In the genomic region with DNA sequence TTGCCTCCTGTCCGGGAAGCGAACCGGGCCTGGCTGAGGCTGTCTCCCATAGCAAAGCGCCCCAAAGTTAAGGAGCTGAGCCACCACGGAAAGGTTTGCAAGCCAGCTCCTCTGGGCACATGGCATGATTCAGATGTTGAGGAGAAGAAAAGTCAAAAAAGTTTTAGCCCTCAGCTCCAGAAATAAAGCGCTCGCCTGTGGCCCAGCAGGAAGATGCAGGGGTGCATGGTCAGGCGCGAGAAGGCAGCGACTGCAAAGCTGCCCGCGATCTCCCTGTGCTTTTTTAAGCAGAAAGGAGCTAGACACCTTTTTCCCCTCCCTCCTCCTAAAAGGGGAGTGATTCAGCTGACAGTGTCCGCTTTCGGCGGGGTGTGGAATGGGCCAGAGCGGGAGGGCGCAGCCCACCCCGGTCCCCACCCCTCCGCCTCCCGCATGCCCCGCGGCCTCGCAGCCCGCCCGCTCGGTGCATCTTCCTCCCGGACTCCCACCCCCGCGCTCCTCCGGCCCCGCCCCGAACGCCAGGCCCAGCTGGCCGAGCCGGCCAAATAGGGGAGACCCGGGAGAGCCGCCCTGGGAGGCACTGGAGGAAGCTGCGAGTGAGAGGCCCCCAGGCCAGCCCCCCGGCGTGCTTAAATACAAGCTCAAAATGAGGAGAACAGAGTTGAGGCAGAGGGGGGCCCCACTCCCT, we compare ENCODE assay signal across 9 cellular contexts. TPM values are rescaled to one million over a fixed set of nuclear protein-coding genes. Genes with fewer than 3 reads are reported as not detected.
A peak's percentile ranks its signal among the peaks of the same experiment; 100 is the strongest.
DNase-seq lines count a peak whose midpoint lies in the region; ATAC-seq, FAIRE-seq and TF ChIP-seq lines count a peak whose summit lies in the region.
"Had no signal": no experiment of that assay in that cellular context is flagged by ENCODE, and none has a peak within 500 bp of the region (broad histone marks: within the 10 kb centered on the region; RNA-seq: fewer than 3 reads in every experiment).

A gene with protein sequence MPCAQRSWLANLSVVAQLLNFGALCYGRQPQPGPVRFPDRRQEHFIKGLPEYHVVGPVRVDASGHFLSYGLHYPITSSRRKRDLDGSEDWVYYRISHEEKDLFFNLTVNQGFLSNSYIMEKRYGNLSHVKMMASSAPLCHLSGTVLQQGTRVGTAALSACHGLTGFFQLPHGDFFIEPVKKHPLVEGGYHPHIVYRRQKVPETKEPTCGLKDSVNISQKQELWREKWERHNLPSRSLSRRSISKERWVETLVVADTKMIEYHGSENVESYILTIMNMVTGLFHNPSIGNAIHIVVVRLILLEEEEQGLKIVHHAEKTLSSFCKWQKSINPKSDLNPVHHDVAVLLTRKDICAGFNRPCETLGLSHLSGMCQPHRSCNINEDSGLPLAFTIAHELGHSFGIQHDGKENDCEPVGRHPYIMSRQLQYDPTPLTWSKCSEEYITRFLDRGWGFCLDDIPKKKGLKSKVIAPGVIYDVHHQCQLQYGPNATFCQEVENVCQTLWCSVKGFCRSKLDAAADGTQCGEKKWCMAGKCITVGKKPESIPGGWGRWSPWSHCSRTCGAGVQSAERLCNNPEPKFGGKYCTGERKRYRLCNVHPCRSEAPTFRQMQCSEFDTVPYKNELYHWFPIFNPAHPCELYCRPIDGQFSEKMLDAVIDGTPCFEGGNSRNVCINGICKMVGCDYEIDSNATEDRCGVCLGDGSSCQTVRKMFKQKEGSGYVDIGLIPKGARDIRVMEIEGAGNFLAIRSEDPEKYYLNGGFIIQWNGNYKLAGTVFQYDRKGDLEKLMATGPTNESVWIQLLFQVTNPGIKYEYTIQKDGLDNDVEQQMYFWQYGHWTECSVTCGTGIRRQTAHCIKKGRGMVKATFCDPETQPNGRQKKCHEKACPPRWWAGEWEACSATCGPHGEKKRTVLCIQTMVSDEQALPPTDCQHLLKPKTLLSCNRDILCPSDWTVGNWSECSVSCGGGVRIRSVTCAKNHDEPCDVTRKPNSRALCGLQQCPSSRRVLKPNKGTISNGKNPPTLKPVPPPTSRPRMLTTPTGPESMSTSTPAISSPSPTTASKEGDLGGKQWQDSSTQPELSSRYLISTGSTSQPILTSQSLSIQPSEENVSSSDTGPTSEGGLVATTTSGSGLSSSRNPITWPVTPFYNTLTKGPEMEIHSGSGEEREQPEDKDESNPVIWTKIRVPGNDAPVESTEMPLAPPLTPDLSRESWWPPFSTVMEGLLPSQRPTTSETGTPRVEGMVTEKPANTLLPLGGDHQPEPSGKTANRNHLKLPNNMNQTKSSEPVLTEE (N-terminal part only) (minus strand): TSS at position 260 of the 688 bp plus-strand sequence. CDS start 134 bp downstream, at position 126.

- TF ChIP-seq POLR2A in GM12878 (IDR thresholded peaks at IDR 0.05; ENCODE audit: low read depth, low read length) (no peak), erythroblast (IDR thresholded peaks at IDR 0.05; ENCODE audit: low read length) (no peak)

- H3K4me1 ChIP-seq in HEK293 (ENCODE audit: control insufficient read depth, insufficient read depth, low read length) (peaks cover 3% of the 10 kb centered on the region; the same call in 1 of the 2 replicates), GM12878 (ENCODE audit: control insufficient read depth, insufficient read depth, low read length) (peaks cover 5% of the 10 kb centered on the region), kidney (ENCODE audit: control insufficient read depth in 1 of 2, insufficient read depth in 1 of 2, low read depth in 1 of 2, low read length in 2 of 2) (peaks cover 0 to 7% of the 10 kb centered on the region in 2 donors)

- RAD21 ChIA-PET in GM12878 (lab: Charles Lee; ENCODE audit: unreplicated experiment), result interaction anchor here (1.3 kb wide), 1 partner anchor 42 kb away, joined by 3 read pairs; no protein-coding TSS in a partner anchor

- H3K4me2 ChIP-seq in GM12878 (ENCODE audit: control insufficient read depth, insufficient read depth), result peak within 1 kb of the TSS; percentile 90

- ATAC-seq in GM12878, result peak; percentile 27

- peak within 1 kb of the TSS; percentile 54 for H2AFZ ChIP-seq in GM12878 (ENCODE audit: control insufficient read depth, low read depth, low read length)

- no peaks in the 10 kb centered on the region for H4K20me1 ChIP-seq in GM12878 (ENCODE audit: control insufficient read depth, insufficient read depth)

- no peak for FAIRE-seq in GM12878 (lab: Jason Lieb, UNC)
- FAIRE-seq in kidney (lab: Jason Lieb, UNC), result no peak

- TF ChIP-seq CTCF in HEK293 (tag by site-specific recombination; IDR thresholded peaks at IDR 0.05) (no peak), GM12878 (IDR thresholded peaks at IDR 0.05 in 2 of 3, conservative IDR thresholded peaks at IDR 0.05 in 1 of 3; ENCODE audit: control insufficient read depth in 2 of 3, extremely low read depth in 1 of 3, insufficient read depth in 1 of 3, low read depth in 3 of 3, low read length in 3 of 3) (no peak), kidney (IDR thresholded peaks at IDR 0.05; ENCODE audit: borderline replicate concordance, extremely low read depth, insufficient read depth) (no peak), subcutaneous adipose tissue (IDR thresholded peaks at IDR 0.05; ENCODE audit: low read depth) (no peak)

- CTCF ChIA-PET in HEK293 (lab: Yijun Ruan, JAX) (interaction anchor here (1.1 kb wide), 1 partner anchor 47 kb away, joined by 3 read pairs; no protein-coding TSS in a partner anchor), GM12878 (lab: Yijun Ruan, JAX) (interaction anchor here (1.7 kb wide), 1 partner anchor 42 kb away, joined by 5 read pairs; no protein-coding TSS in a partner anchor)

- no peak for TF ChIP-seq EP300 in GM12878 (IDR thresholded peaks at IDR 0.05; ENCODE audit: borderline replicate concordance in 1 of 2, control insufficient read depth in 1 of 2, low read depth in 2 of 2, low read length in 2 of 2)

- H3K9me3 ChIP-seq in HEK293 (ENCODE audit: control insufficient read depth, insufficient read depth, low read depth, low read length) (no peaks in the 10 kb centered on the region), GM12878 (replicated peaks; ENCODE audit: control insufficient read depth, insufficient read depth, low read length) (no peaks in the 10 kb centered on the region; the same call in 2 of the 3 replicates), kidney (ENCODE audit: control insufficient read depth in 1 of 2, low read length in 2 of 2) (no peaks in the 10 kb centered on the region)

- intact Hi-C loops in GM12878 (cut with micrococcal nuclease; ENCODE audit: unreplicated experiment), result no loop called here
- intact Hi-C loops in kidney (cut with DNase I), result no loop called here

- peak within 1 kb of the TSS; percentile 25 for H3K4me3 ChIP-seq in HEK293 (ENCODE audit: low read depth, low read length)
- peak within 1 kb of the TSS; percentile 67 for H3K4me3 ChIP-seq in GM12878
- peak within 1 kb of the TSS; percentile 52 to 56 for H3K4me3 ChIP-seq in kidney (ENCODE audit: low read length in 2 of 2)

- in situ Hi-C loops in GM12878 (cut with MboI), result no loop called here

- SMC1A ChIA-PET in GM12878 (lab: Charles Lee; ENCODE audit: uncharacterized antibody, unreplicated experiment), result interaction anchor here (1.0 to 1.1 kb wide), 2 partner anchors 43 to 216 kb away, joined by 4 read pairs; no protein-coding TSS in a partner anchor

- H3K27ac ChIP-seq in HEK293 (ENCODE audit: extremely low read depth, low read depth, low read length) (no peak within 1 kb of the TSS), GM12878 (ENCODE audit: control insufficient read depth, insufficient read depth) (peak within 1 kb of the TSS; percentile 59), kidney (ENCODE audit: low read depth in 2 of 2, low read length in 2 of 2) (no peak within 1 kb of the TSS)

- no peaks in the 10 kb centered on the region for H3K27me3 ChIP-seq in GM12878 (replicated peaks in 1 of 2; ENCODE audit: control insufficient read depth in 2 of 2, insufficient read depth in 2 of 2, low read length in 1 of 2)

- H3K79me2 ChIP-seq in GM12878 (ENCODE audit: control insufficient read depth, insufficient read depth, low read length), result peaks cover 8% of the 10 kb centered on the region

- POLR2A ChIA-PET in HEK293 (lab: Yijun Ruan, JAX) (no interaction called here), GM12878 (lab: Charles Lee) (no interaction called here)

- TF ChIP-seq RAD21 in GM12878 (IDR thresholded peaks at IDR 0.05; ENCODE audit: insufficient read depth, low read depth, low read length), result no peak

- DNase-seq in A172 (ENCODE audit: low spot score) (peak; percentile 44), GM12878 (ENCODE audit: low read depth, low spot score) (no peak), kidney (peak; percentile 90), erythroblast (lab: John Stamatoyannopoulos, UW) (no peak), activated gamma-delta T cell (lab: John Stamatoyannopoulos, UW) (no peak)
- DNase-seq in activated CD8-positive, alpha-beta memory T cell treated with anti-CD3 and anti-CD28 coated beads for 24 hours, result no peak

- WGBS in GM12878 (ENCODE audit: insufficient coverage, insufficient replicate concordance, low lambda C conversion rate, missing lambda C conversion rate), result 30% methylated on average over 20 of the region's 40 CpGs

- H3K9ac ChIP-seq in GM12878 (ENCODE audit: control insufficient read depth, insufficient read depth, low read length), result peak within 1 kb of the TSS; percentile 64
- H3K9ac ChIP-seq in kidney (ENCODE audit: low read length in 2 of 2), result no peak within 1 kb of the TSS

- H3K36me3 ChIP-seq in HEK293 (ENCODE audit: control insufficient read depth in 2 of 2, insufficient read depth in 1 of 2, low read length in 2 of 2), result no peaks in the 10 kb centered on the region
- H3K36me3 ChIP-seq in GM12878 (ENCODE audit: control insufficient read depth in 2 of 2, insufficient read depth in 2 of 2, low read length in 1 of 2), result no peaks in the 10 kb centered on the region
- no peaks in the 10 kb centered on the region for H3K36me3 ChIP-seq in kidney (ENCODE audit: control insufficient read depth in 1 of 2, insufficient read depth in 2 of 2, low read length in 2 of 2)

- BruUV-seq in GM12878 (replicated peaks; lab: Mats Ljungman, UMichigan), result no TSS peak

RNA-seq across cellular contexts. Expression of the gene that starts here (rescaled TPM):
- 13.4 and 14.4 TPM in 2 replicates for total RNA-seq in A172 (2014; rRNA removed; shearing (Covaris generic))
- total RNA-seq in GM12878 (2013; cell fraction: nucleolus; rRNA removed), result 40.9 and 41.6 TPM in 2 replicates
- total RNA-seq in GM12878 (2014; rRNA removed) (27.9 and 30.6 TPM in 2 replicates), GM12878 (2014; rRNA removed; fragmentation: Illumina TruSeq; extraction: Trizol) (21.2 and 21.7 TPM in 2 replicates), GM12878 (2021) (28.4 and 32.5 TPM in 2 replicates), kidney (2.0 TPM), subcutaneous adipose tissue (10 to 100 TPM; 13.8 to 49.4 (median 20.2) TPM)
- polyA plus RNA-seq in GM12878 (2011; ENCODE audit: low read depth), result 5.6 TPM
- polyA plus RNA-seq in GM12878 (2011; rRNA removed) (0.07 and 0.11 TPM in 2 replicates), GM12878 (2014; fragmentation: Illumina TruSeq; extraction: Trizol) (16.4 and 20.2 TPM in 2 replicates), GM12878 (2014; fragmentation: Nextera tagmentation; extraction: Ambion mirVana) (10 to 100 TPM; 29.4 to 35.8 TPM), GM12878 (2014; rRNA removed) (19.5 and 20.0 TPM in 2 replicates), GM12878 (2016; fragmentation: Nextera tagmentation; extraction: Ambion mirVana) (10 to 100 TPM; 12.3 to 15.1 TPM), kidney (ENCODE audit: insufficient read depth, low read depth, low replicate concordance) (0.75 TPM)
- polyA plus RNA-seq in GM12878 (2011; cell fraction: cytosol; rRNA removed), result 0.03 and 0.08 TPM in 2 replicates
- 0.18 TPM in 2 replicates for polyA plus RNA-seq in GM12878 (2011; cell fraction: nucleus; rRNA removed)
- 7.0 and 8.5 TPM in 2 replicates for polyA plus RNA-seq in GM12878 (2012)
- polyA minus RNA-seq in GM12878 (2011; rRNA and poly(A)+ RNA removed), result 0.21 and 0.37 TPM in 2 replicates
- not detected in 2 replicates for polyA minus RNA-seq in GM12878 (2011; cell fraction: cytosol; rRNA and poly(A)+ RNA removed)
- 0.36 and 0.57 TPM in 2 replicates for polyA minus RNA-seq in GM12878 (2011; cell fraction: nucleus; rRNA and poly(A)+ RNA removed)
- total RNA-seq: activated CD8-positive, alpha-beta memory T cell treated with anti-CD3 and anti-CD28 coated beads for 36 hours had no signal

Comparison
In these comparisons a context has a peak if more than half of its experiments do, and no peak if none do; other contexts are left out.
1. DNase-seq: peak in A172 (single experiment) and kidney (single experiment); none in GM12878 (single experiment), activated CD8-positive, alpha-beta memory T cell treated with anti-CD3 and anti-CD28 coated beads for 24 hours (single experiment), erythroblast (0 of 2) and activated gamma-delta T cell (single experiment).
2. Peak in every context shown above with its lines, with median percentiles within 50 percentile points of each other: H3K4me3 ChIP-seq.